22 cellular contexts compared by ENCODE assay signal in genomic region chr21:23155281-23155680, GRCh38.
A peak's percentile ranks its signal among the peaks of the same experiment; 100 is the strongest.
DNase-seq lines count a peak whose midpoint lies in the region; ATAC-seq, FAIRE-seq and TF ChIP-seq lines count a peak whose summit lies in the region.
"Had no signal": no experiment of that assay in that cellular context is flagged by ENCODE, and none has a peak within 500 bp of the region (broad histone marks: within the 10 kb centered on the region; RNA-seq: fewer than 3 reads in every experiment).

No MANE protein-coding gene starts in this region.

- no peak overlapping the region for H3K18ac ChIP-seq in IMR-90 (ENCODE audit: low read depth, low read length)

- TF ChIP-seq CTCF in A549 (IDR thresholded peaks at IDR 0.05) (no peak), IMR-90 (conservative IDR thresholded peaks at IDR 0.05; ENCODE audit: low read depth, low read length) (no peak), K562 (IDR thresholded peaks at IDR 0.05 in 2 of 3, conservative IDR thresholded peaks at IDR 0.05 in 1 of 3; ENCODE audit: insufficient read depth in 2 of 3, low read depth in 1 of 3, low read length in 3 of 3) (no peak)

- H3K79me2 ChIP-seq in K562 (ENCODE audit: control insufficient read depth, insufficient read depth, low read length) = no peaks in the 10 kb centered on the region

- H3K27ac ChIP-seq in A549 (no peak overlapping the region), IMR-90 (ENCODE audit: insufficient read depth, low read length) (no peak overlapping the region), K562 (ENCODE audit: extremely low read depth, low read depth, low read length) (no peak overlapping the region)
- H3K27ac ChIP-seq: BLaER1 treated with 17β-estradiol and CSF1 and Interleukin-3, amounts not matched to agents 10 nM and 100 nM; C4-2B had no signal

- no peak overlapping the region for H2AK5ac ChIP-seq in IMR-90 (ENCODE audit: low read depth, low read length)

- in situ Hi-C loops in IMR-90 (cut with MboI; ENCODE audit: low sequenced_read_pairs) = no loop called here
- in situ Hi-C loops in K562 (cut with MboI) = no loop called here

- H4K20me1 ChIP-seq in IMR-90 (ENCODE audit: insufficient read depth, low read length) = no peaks in the 10 kb centered on the region
- no peaks in the 10 kb centered on the region for H4K20me1 ChIP-seq in K562 (replicated peaks; ENCODE audit: control insufficient read depth, insufficient read depth, low read length)
- H4K20me1 ChIP-seq: BLaER1 treated with 17β-estradiol and CSF1 and Interleukin-3, amounts not matched to agents 10 nM and 100 nM had no signal

- no peak overlapping the region for H2AK9ac ChIP-seq in IMR-90 (replicated peaks; ENCODE audit: low read depth, low read length, poor library complexity)

- H2BK20ac ChIP-seq in IMR-90 (ENCODE audit: low read depth, low read length) = no peak overlapping the region

- H3K4me3 ChIP-seq in A549 (no peak overlapping the region), IMR-90 (ENCODE audit: insufficient read depth, low read depth, low read length) (no peak overlapping the region), K562 (no peak overlapping the region)
- H3K4me3 ChIP-seq: BLaER1 treated with 17β-estradiol and CSF1 and Interleukin-3, amounts not matched to agents 10 nM and 100 nM; GM12878 had no signal

- no TSS peak for BruUV-seq in IMR-90 (replicated peaks; lab: Mats Ljungman, UMichigan)
- BruUV-seq in K562 (replicated peaks; lab: Mats Ljungman, UMichigan) = no TSS peak

- no peak overlapping the region for H3K56ac ChIP-seq in IMR-90 (ENCODE audit: extremely low read depth, insufficient read depth, low read length)

- no peak overlapping the region for H4K5ac ChIP-seq in IMR-90 (ENCODE audit: low read depth, low read length)

- no peak overlapping the region for H2AFZ ChIP-seq in IMR-90 (replicated peaks; ENCODE audit: low read length, poor library complexity)
- H2AFZ ChIP-seq in K562 (ENCODE audit: low read depth, low read length) = no peak overlapping the region

- 1% methylated on average over 2 of the region's 2 CpGs for WGBS in A549 (ENCODE audit: missing lambda C conversion rate)
- WGBS in IMR-90 (ENCODE audit: extremely low coverage in 2 of 2, insufficient read length in 1 of 2), 2 experiments = no CpG with 5 or more reads among the region's 2 CpGs
- 0% methylated on average over 2 of the region's 2 CpGs for WGBS in K562 (ENCODE audit: insufficient coverage, low coverage, missing lambda C conversion rate)

- dilution Hi-C loops in IMR-90 (cut with HindIII; ENCODE audit: low sequenced_read_pairs, unreplicated experiment) = no loop called here

- no peak overlapping the region for H3K23ac ChIP-seq in IMR-90 (ENCODE audit: low read depth, low read length)

- H3K9me1 ChIP-seq in IMR-90 (ENCODE audit: insufficient read depth, low read length) = no peaks in the 10 kb centered on the region
- H3K9me1 ChIP-seq in K562 (ENCODE audit: control insufficient read depth, insufficient read depth, low read length) = no peaks in the 10 kb centered on the region

- no peak for FAIRE-seq in A549 (lab: Jason Lieb, UNC)
- FAIRE-seq in K562 (lab: Jason Lieb, UNC) = no peak
- FAIRE-seq: D721Med, GM12878, GM12892, GM18507 had no signal

- H2BK15ac ChIP-seq in IMR-90 (ENCODE audit: low read depth, low read length) = no peak overlapping the region

- no peaks in the 10 kb centered on the region for H3K9me3 ChIP-seq in A549
- no peaks in the 10 kb centered on the region; the same call in 1 of the 2 replicates for H3K9me3 ChIP-seq in IMR-90 (ENCODE audit: control insufficient read depth, insufficient read depth, low read length)
- H3K9me3 ChIP-seq in K562 (replicated peaks; ENCODE audit: control insufficient read depth, insufficient read depth, low read depth, low read length) = no peaks in the 10 kb centered on the region
- H3K9me3 ChIP-seq: BLaER1 treated with 17β-estradiol and CSF1 and Interleukin-3, amounts not matched to agents 10 nM and 100 nM; Caco-2 had no signal

- H3K27me3 ChIP-seq in IMR-90 (ENCODE audit: control insufficient read depth, insufficient read depth, low read length) = no peaks in the 10 kb centered on the region
- no peaks in the 10 kb centered on the region for H3K27me3 ChIP-seq in K562 (ENCODE audit: control insufficient read depth in 2 of 2, insufficient read depth in 2 of 2, low read length in 2 of 2)
- H3K27me3 ChIP-seq: BLaER1 treated with 17β-estradiol and CSF1 and Interleukin-3, amounts not matched to agents 10 nM and 100 nM had no signal

- TF ChIP-seq POLR2A in A549 (IDR thresholded peaks at IDR 0.05; ENCODE audit: low read length) (no peak), IMR-90 (IDR thresholded peaks at IDR 0.05; ENCODE audit: low read depth, low read length) (no peak), K562 (conservative IDR thresholded peaks at IDR 0.05) (no peak)

- H3K4ac ChIP-seq in IMR-90 (ENCODE audit: low read depth, low read length) = no peak overlapping the region

- H2BK120ac ChIP-seq in IMR-90 (ENCODE audit: low read depth, low read length) = no peak overlapping the region

- intact Hi-C loops in IMR-90 (cut with micrococcal nuclease) (no loop called here), K562 (cut with micrococcal nuclease) (no loop called here)

- ATAC-seq in A549 (no peak), IMR-90 (ENCODE audit: low read depth) (no peak), K562 (no peak), GM21367 (IDR thresholded peaks at IDR 0.05; ENCODE audit: unreplicated experiment) (no peak)
- ATAC-seq: CD8-positive, alpha-beta T cell; GM12878 had no signal

- no peak for TF ChIP-seq EP300 in A549 (IDR thresholded peaks at IDR 0.05)
- no peak for TF ChIP-seq EP300 in K562 (IDR thresholded peaks at IDR 0.05; ENCODE audit: low read length)

- POLR2A ChIA-PET in A549 (lab: Yijun Ruan, JAX) (no interaction called here), IMR-90 (lab: Charles Lee; ENCODE audit: unreplicated experiment) (no interaction called here), K562 (lab: Yijun Ruan, JAX) (no interaction called here)

- no peaks in the 10 kb centered on the region for H3K36me3 ChIP-seq in IMR-90 (ENCODE audit: control insufficient read depth, insufficient read depth, low read length)
- no peaks in the 10 kb centered on the region for H3K36me3 ChIP-seq in K562 (ENCODE audit: control insufficient read depth, insufficient read depth, low read length)
- H3K36me3 ChIP-seq: BLaER1 treated with 17β-estradiol and CSF1 and Interleukin-3, amounts not matched to agents 10 nM and 100 nM had no signal

- H4K91ac ChIP-seq in IMR-90 (ENCODE audit: insufficient read depth, low read depth, low read length) = no peak overlapping the region

- no peak overlapping the region for H3K9ac ChIP-seq in IMR-90 (ENCODE audit: low read depth, low read length)
- H3K9ac ChIP-seq in K562 (ENCODE audit: insufficient read depth in 1 of 2, low read depth in 2 of 2, low read length in 2 of 2) = no peak overlapping the region
- H3K9ac ChIP-seq: BLaER1 treated with 17β-estradiol and CSF1 and Interleukin-3, amounts not matched to agents 10 nM and 100 nM had no signal

- H3K14ac ChIP-seq in IMR-90 (replicated peaks; ENCODE audit: low read depth, low read length) = no peak overlapping the region

- CTCF ChIA-PET in A549 (lab: Yijun Ruan, JAX) (no interaction called here), IMR-90 (lab: Yijun Ruan, JAX) (no interaction called here), K562 (lab: Yijun Ruan, JAX; ENCODE audit: low intra/inter-chr PET ratio) (no interaction called here)

- H3K4me1 ChIP-seq in A549 (no peaks in the 10 kb centered on the region), IMR-90 (ENCODE audit: control insufficient read depth, insufficient read depth, low read length) (no peaks in the 10 kb centered on the region), K562 (replicated peaks in 1 of 2; ENCODE audit: control insufficient read depth in 2 of 2, insufficient read depth in 2 of 2, low read length in 2 of 2) (no peaks in the 10 kb centered on the region)
- H3K4me1 ChIP-seq: BLaER1 treated with 17β-estradiol and CSF1 and Interleukin-3, amounts not matched to agents 10 nM and 100 nM; Caco-2 had no signal

- no peak overlapping the region for H4K8ac ChIP-seq in IMR-90 (ENCODE audit: low read depth in 2 of 2, low read length in 2 of 2)

- H3K79me1 ChIP-seq in IMR-90 (ENCODE audit: low read depth in 1 of 2, low read length in 2 of 2) = no peaks in the 10 kb centered on the region

- no peak for DNase-seq in A549 (ENCODE audit: low read depth in 1 of 2, low spot score in 1 of 2)
- no peak for DNase-seq in IMR-90
- DNase-seq in K562 (ENCODE audit: extremely low read depth in 1 of 4, low spot score in 3 of 4) = no peak
- DNase-seq in DMS153 (lab: John Stamatoyannopoulos, UW) = no peak
- DNase-seq: 8988T; AML-193; Caco-2; Calu3; CD4-positive, alpha-beta T cell; CD8-positive, alpha-beta T cell; DMS53; DMS79; DND-41; EL; GDM1 had no signal

- TF ChIP-seq RAD21 in A549 (conservative IDR thresholded peaks at IDR 0.05 in 1 of 2, IDR thresholded peaks at IDR 0.05 in 1 of 2) (no peak), IMR-90 (IDR thresholded peaks at IDR 0.05; ENCODE audit: low read length) (no peak), K562 (CRISPR knock-in tag; conservative IDR thresholded peaks at IDR 0.05 in 1 of 2, IDR thresholded peaks at IDR 0.05 in 1 of 2) (no peak)

- H3K4me2 ChIP-seq in A549 (no peak overlapping the region), IMR-90 (ENCODE audit: low read depth, low read length) (no peak overlapping the region), K562 (ENCODE audit: insufficient read depth, low read length) (no peak overlapping the region)
- H3K4me2 ChIP-seq: BLaER1 treated with 17β-estradiol and CSF1 and Interleukin-3, amounts not matched to agents 10 nM and 100 nM had no signal

- H2BK5ac ChIP-seq in IMR-90 (ENCODE audit: low read depth, low read length, poor library complexity, severe bottlenecking) = no peak overlapping the region

TF ChIP-seq in A549, 52 proteins besides CTCF, POLR2A, EP300 and RAD21:
- TF ChIP-seq BHLHE40 (IDR thresholded peaks at IDR 0.05; ENCODE audit: low read depth, low read length) (no peak), ZC3H11A (IDR thresholded peaks at IDR 0.05) (no peak), TFCP2L1 (CRISPR knock-in tag; IDR thresholded peaks at IDR 0.05) (no peak), MAFK (IDR thresholded peaks at IDR 0.05; ENCODE audit: partially characterized antibody) (peak; percentile 55)

TF ChIP-seq in IMR-90, 13 proteins besides CTCF, POLR2A, EP300 and RAD21:
- TF ChIP-seq MAFK (IDR thresholded peaks at IDR 0.05; ENCODE audit: low read depth, low read length) (peak; percentile 52; the same call in 1 of the 2 replicates), RFX5 (IDR thresholded peaks at IDR 0.05; ENCODE audit: low read depth, low read length) (no peak)
TF ChIP-seq in IMR-90: peak in this region for 1.

TF ChIP-seq in K562, 482 proteins besides CTCF, POLR2A, EP300 and RAD21:
- TF ChIP-seq ZBTB7A (IDR thresholded peaks at IDR 0.05; ENCODE audit: borderline replicate concordance, control insufficient read depth, low read depth, low read length) (no peak), ZNF316 (IDR thresholded peaks at IDR 0.05) (peak; percentile 39; the same call in 1 of the 2 replicates), ZKSCAN3 (CRISPR knock-in tag; IDR thresholded peaks at IDR 0.05) (no peak), XRCC5 (IDR thresholded peaks at IDR 0.05; ENCODE audit: low read depth, low read length) (no peak), EP400 (IDR thresholded peaks at IDR 0.05) (no peak), C11orf30 (IDR thresholded peaks at IDR 0.05; ENCODE audit: low read depth) (peak; percentile 35; the same call in 1 of the 2 replicates), MAFF (IDR thresholded peaks at IDR 0.05; ENCODE audit: low read length) (0 out of 2 replicates have a peak, but pooled peaks have one; percentile 40)

Comparison
In these comparisons a context has a peak if more than half of its experiments do, and no peak if none do; other contexts are left out.
1. Of the 35 proteins assayed by ChIP-seq in both K562 and A549: peak only in K562: none; only in A549: MAFK; in both: none; in neither: 34.